Comparison of ENCODE assay signal across 1 cellular context in genomic region chr2:73933194-73933593, GRCh38.
TF ChIP-seq lines count a peak whose summit lies in the region.

No MANE protein-coding gene starts in this region.

TF ChIP-seq in IMR-90, 13 proteins besides CTCF, POLR2A, EP300 and RAD21 (continued from another document):
- no peak for TF ChIP-seq MXI1 (IDR thresholded peaks at IDR 0.05; ENCODE audit: borderline replicate concordance, low read depth, low read length)
- no peak for TF ChIP-seq FOS (IDR thresholded peaks at IDR 0.05; ENCODE audit: low read depth, low read length)
- TF ChIP-seq RFX5 (IDR thresholded peaks at IDR 0.05; ENCODE audit: low read depth, low read length), result no peak
- TF ChIP-seq BHLHE40 (IDR thresholded peaks at IDR 0.05; ENCODE audit: low read depth, low read length), result no peak
- no peak for TF ChIP-seq NFE2L2 (IDR thresholded peaks at IDR 0.05; ENCODE audit: low read depth, low read length)
- TF ChIP-seq CEBPB (IDR thresholded peaks at IDR 0.05; ENCODE audit: low read depth, low read length), result no peak
- TF ChIP-seq SMC3 (IDR thresholded peaks at IDR 0.05; ENCODE audit: low read depth, low read length), result no peak
- TF ChIP-seq USF2 (IDR thresholded peaks at IDR 0.05; ENCODE audit: low read depth, low read length), result no peak
TF ChIP-seq in IMR-90: peak in this region for 0.
